22 cellular contexts compared by ENCODE assay signal in genomic region chr13:75927183-75927582, GRCh38.
"Had no signal": no experiment of that assay in that cellular context is flagged by ENCODE, and none has a peak within 500 bp of the region (broad histone marks: within the 10 kb centered on the region; RNA-seq: fewer than 3 reads in every experiment).

No MANE protein-coding gene starts in this region.

- DNase-seq: Karpas-422, KG1, MG63, NCI-H1092, NCI-H1105 treated with DMSO at 0.1 percent for 48 hours, NCI-H1436, NCI-H187, NCI-H2029, NCI-H2081 treated with DMSO at 0.1 percent for 48 hours, NCI-H2171, NCI-H226, NCI-H446, NCI-H510A, NCI-H524 treated with DMSO at 0.1 percent for 48 hours, NCI-H69, NCI-H774, Right ventricle myocardium superior, RPMI8226, SIG-M5 had no signal

- H3K27me3 ChIP-seq: MG63, SJSA1 had no signal

- H3K27ac ChIP-seq: SJSA1, SK-N-MC had no signal

- H3K36me3 ChIP-seq: MG63, SJSA1 had no signal

- H3K9me3 ChIP-seq: MG63, SJSA1 had no signal

- FAIRE-seq: RCC 7860 had no signal

- H3K4me1 ChIP-seq: SJSA1 had no signal

- H3K4me3 ChIP-seq: MG63, SJSA1, SK-N-MC had no signal
